8 cellular contexts compared by ENCODE assay signal in the genomic region with DNA sequence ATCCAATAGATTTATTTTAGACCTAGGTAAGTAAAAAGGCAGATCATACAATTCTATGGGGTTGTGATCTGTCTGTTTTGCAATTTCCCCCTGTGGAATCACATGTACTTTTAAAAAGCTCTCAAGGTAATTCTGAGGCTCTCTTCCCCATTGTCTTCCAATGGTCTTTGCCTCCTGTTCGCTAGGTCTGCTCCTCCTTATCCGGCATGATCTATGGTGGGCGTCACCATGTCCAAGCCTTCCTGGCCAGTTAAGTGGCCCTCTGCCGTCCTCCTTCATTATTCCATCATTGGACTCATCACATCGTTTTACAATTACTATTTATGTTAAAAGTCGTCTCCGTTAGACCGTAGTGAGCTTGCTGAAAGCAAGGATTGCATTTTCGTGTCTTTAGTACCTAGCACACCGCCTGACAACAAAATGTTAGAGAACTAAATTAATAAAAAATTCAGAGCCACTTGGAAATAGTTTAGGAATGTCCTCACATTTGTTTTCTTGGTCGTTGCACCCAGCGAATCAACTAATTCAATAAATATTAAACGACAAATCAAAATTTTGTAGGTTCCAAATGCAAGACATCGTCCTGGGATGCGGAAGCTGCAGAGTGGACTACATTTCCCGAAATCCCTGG. TPM values are rescaled to one million over a fixed set of nuclear protein-coding genes. Genes with fewer than 3 reads are reported as not detected.
DNase-seq lines count a peak whose midpoint lies in the region; ATAC-seq, FAIRE-seq and TF ChIP-seq lines count a peak whose summit lies in the region.

No MANE protein-coding gene starts in this region.

- peaks cover 31% of the 10 kb centered on the region for H3K36me3 Mint-ChIP-seq in Calu3 (ENCODE audit: insufficient read depth, unreplicated experiment)
- peaks cover 12 to 20% of the 10 kb centered on the region in 2 donors for H3K36me3 Mint-ChIP-seq in activated naive CD4-positive, alpha-beta T cell treated with anti-CD3 and anti-CD28 coated beads, Interleukin-2, amount 50 U/mL, for 72 hours

- TF ChIP-seq CTCF in Calu3 (IDR thresholded peaks at IDR 0.05; ENCODE audit: unreplicated experiment) (no peak), hepatocyte (IDR thresholded peaks at IDR 0.05; ENCODE audit: poor library complexity) (no peak)

- peak overlapping the region; percentile 60 for H3K27ac ChIP-seq in hepatocyte

- no peaks in the 10 kb centered on the region for H3K9me2 ChIP-seq in hepatocyte (replicated peaks; ENCODE audit: insufficient read depth)

- peak overlapping the region; percentile 69 for H3K4me2 ChIP-seq in hepatocyte

- H3K9me3 ChIP-seq in hepatocyte (ENCODE audit: low read depth) = no peaks in the 10 kb centered on the region

- peak overlapping the region; percentile 15 for H3K4me3 ChIP-seq in hepatocyte
- peak overlapping the region; percentile 97 for H3K4me3 ChIP-seq in skeletal muscle cell (ENCODE audit: low read depth, low read length)

- no peaks in the 10 kb centered on the region for H3K27me3 ChIP-seq in hepatocyte

- H3K27ac Mint-ChIP-seq in Calu3 (ENCODE audit: unreplicated experiment) = peak overlapping the region; percentile 87
- H3K27ac Mint-ChIP-seq in activated naive CD4-positive, alpha-beta T cell treated with anti-CD3 and anti-CD28 coated beads, Interleukin-2, amount 50 U/mL, for 72 hours = peak overlapping the region; percentile 86 to 94

- FAIRE-seq in frontal cortex (lab: Jason Lieb, UNC) = no peak

- BruUV-seq in Calu3 (replicated peaks; lab: Mats Ljungman, UMichigan) = no TSS peak

- H3K9me3 Mint-ChIP-seq in Calu3 (ENCODE audit: low read depth, unreplicated experiment) = no peaks in the 10 kb centered on the region
- H3K9me3 Mint-ChIP-seq in activated naive CD4-positive, alpha-beta T cell treated with anti-CD3 and anti-CD28 coated beads, Interleukin-2, amount 50 U/mL, for 72 hours = no peaks in the 10 kb centered on the region

- H3K27me3 Mint-ChIP-seq in Calu3 (ENCODE audit: unreplicated experiment) = no peaks in the 10 kb centered on the region

- H3K4me3 Mint-ChIP-seq in Calu3 (ENCODE audit: low read depth, unreplicated experiment) = peak overlapping the region; percentile 97

- peak overlapping the region; percentile 63 for H2AFZ ChIP-seq in hepatocyte

- peaks cover 8% of the 10 kb centered on the region for H3K4me1 Mint-ChIP-seq in Calu3 (ENCODE audit: low read depth, unreplicated experiment)

- CTCF ChIA-PET in Calu3 (lab: Charles Lee) = no interaction called here

- H3K4me1 ChIP-seq in hepatocyte (ENCODE audit: insufficient read depth) = peaks cover 11% of the 10 kb centered on the region

- H3K79me2 ChIP-seq in hepatocyte = peaks cover 27% of the 10 kb centered on the region

- ATAC-seq in GM21528 (IDR thresholded peaks at IDR 0.05; ENCODE audit: low FRiP score, unreplicated experiment) = peak; percentile 17
- ATAC-seq in activated naive CD4-positive, alpha-beta T cell treated with anti-CD3 and anti-CD28 coated beads, Interleukin-2, amount 50 U/mL, for 72 hours = peak in 1 of 2 donors; percentile 46

- H3K36me3 ChIP-seq in hepatocyte (replicated peaks; ENCODE audit: insufficient read depth, low read depth) = no peaks in the 10 kb centered on the region

- 4% methylated on average over 16 of the region's 16 CpGs for WGBS in hepatocyte (ENCODE audit: low lambda C conversion rate, missing lambda C conversion rate)

- intact Hi-C loops in Calu3 (cut with micrococcal nuclease; ENCODE audit: unreplicated experiment) = loop anchor here (5.0 to 10.0 kb wide), 3 partner anchors 137 to 345 kb away; no protein-coding TSS in a partner anchor

- DNase-seq in Calu3 = peak; percentile 8
- peak; percentile 9 for DNase-seq in NCI-H510A (lab: John Stamatoyannopoulos, UW)
- DNase-seq in activated naive CD4-positive, alpha-beta T cell treated with anti-CD3 and anti-CD28 coated beads, Interleukin-2, amount 50 U/mL, for 72 hours (ENCODE audit: low spot score in 2 of 2) = no peak
- peak; percentile 42 for DNase-seq in hepatocyte (ENCODE audit: low spot score)
- DNase-seq in skeletal muscle cell (ENCODE audit: low read depth) = no peak
- no peak for DNase-seq in NK-92 treated with Interleukin-12 subunit alpha and Interleukin-12 subunit beta, amount 100 ng/mL, for 24 hours (lab: John Stamatoyannopoulos, UW)
- no peak for DNase-seq in frontal cortex (ENCODE audit: low spot score in 2 of 2)

- peaks cover 7% of the 10 kb centered on the region for H4K20me1 ChIP-seq in hepatocyte (ENCODE audit: insufficient read depth, poor library complexity, severe bottlenecking)

RNA-seq across cellular contexts. Expression of gene STXBP5, which starts 2.2 kb away (rescaled TPM):
- total RNA-seq in Calu3 (2022) = 7.0 and 10.1 TPM in 2 replicates
- total RNA-seq in activated naive CD4-positive, alpha-beta T cell treated with anti-CD3 and anti-CD28 coated beads, Interleukin-2, amount 50 U/mL, for 72 hours = 10 to 100 TPM in 1 of 2 donors, 1 to 10 TPM in 1; 5.7 to 17.7 TPM
- 28.2 and 30.3 TPM in 2 replicates for total RNA-seq in hepatocyte
- 10.3 and 11.1 TPM in 2 replicates for polyA plus RNA-seq in hepatocyte
- 138 TPM for total RNA-seq in frontal cortex

Comparison
In these comparisons a context has a peak if more than half of its experiments do, and no peak if none do; other contexts are left out.
1. DNase-seq: peak in Calu3 (single experiment), NCI-H510A (single experiment) and hepatocyte (single experiment); none in activated naive CD4-positive, alpha-beta T cell treated with anti-CD3 and anti-CD28 coated beads, Interleukin-2, amount 50 U/mL, for 72 hours (0 of 2), skeletal muscle cell (single experiment), NK-92 treated with Interleukin-12 subunit alpha and Interleukin-12 subunit beta, amount 100 ng/mL, for 24 hours (single experiment) and frontal cortex (0 of 2).